Comparison of ENCODE assay signal across 8 cellular contexts in genomic region chr14:24398943-24399801, GRCh38. TPM values are rescaled to one million over a fixed set of nuclear protein-coding genes. Genes with fewer than 3 reads are reported as not detected.
DNase-seq lines count a peak whose midpoint lies in the region; ATAC-seq and TF ChIP-seq lines count a peak whose summit lies in the region.

TSS of gene NYNRIN (plus strand) at chr14:24399003. CDS start at chr14:24399247, 244 bp downstream.

- H3K9me3 ChIP-seq in heart left ventricle: no peaks in the 10 kb centered on the region
- no peaks in the 10 kb centered on the region for H3K9me3 ChIP-seq in ovary

- no peaks in the 10 kb centered on the region for H3K27me3 ChIP-seq in heart left ventricle
- H3K27me3 ChIP-seq in ovary: no peaks in the 10 kb centered on the region

- peak within 1 kb of the TSS; percentile 58 to 91 (median 85) for H3K27ac ChIP-seq in heart left ventricle
- peak within 1 kb of the TSS; percentile 31 to 77 for H3K27ac ChIP-seq in ovary

- TF ChIP-seq EP300 in ovary (IDR thresholded peaks at IDR 0.05): no peak

- peaks cover 4% of the 10 kb centered on the region for H3K4me1 Mint-ChIP-seq in activated naive CD8-positive, alpha-beta T cell treated with anti-CD3 and anti-CD28 coated beads, Interleukin-2, amount 50 U/mL, for 24 hours

- peaks cover 9% of the 10 kb centered on the region for H3K27me3 Mint-ChIP-seq in activated naive CD8-positive, alpha-beta T cell treated with anti-CD3 and anti-CD28 coated beads, Interleukin-2, amount 50 U/mL, for 24 hours

- H3K36me3 ChIP-seq in heart left ventricle (no peaks in the 10 kb centered on the region), ovary (no peaks in the 10 kb centered on the region)

- 3 to 8% (median 6%) methylated on average over 31 to 54 of the region's 54 CpGs for WGBS in heart left ventricle, 4 donors
- WGBS in ovary, 3 donors: 1 to 3% (median 2%) methylated on average over 47 to 53 of the region's 54 CpGs

- H3K4me3 ChIP-seq in heart left ventricle (peak within 1 kb of the TSS; percentile 63 to 88 (median 78)), ovary (peak within 1 kb of the TSS; percentile 77)

- H3K27ac Mint-ChIP-seq in activated naive CD8-positive, alpha-beta T cell treated with anti-CD3 and anti-CD28 coated beads, Interleukin-2, amount 50 U/mL, for 24 hours: no peak within 1 kb of the TSS

- H3K9me3 Mint-ChIP-seq in activated naive CD8-positive, alpha-beta T cell treated with anti-CD3 and anti-CD28 coated beads, Interleukin-2, amount 50 U/mL, for 24 hours: no peaks in the 10 kb centered on the region

- peak; percentile 58 for ATAC-seq in activated naive CD8-positive, alpha-beta T cell treated with anti-CD3 and anti-CD28 coated beads, Interleukin-2, amount 50 U/mL, for 24 hours
- peak; percentile 83 to 90 (median 84) for ATAC-seq in heart left ventricle
- no peak for ATAC-seq in GM21367 (IDR thresholded peaks at IDR 0.05; ENCODE audit: unreplicated experiment)
- no peak for ATAC-seq in HG03342 (IDR thresholded peaks at IDR 0.05; ENCODE audit: unreplicated experiment)

- TF ChIP-seq POLR2A in heart left ventricle (IDR thresholded peaks at IDR 0.05) (peak in 1 of 2 donors; percentile 47), ovary (IDR thresholded peaks at IDR 0.05) (no peak)

- DNase-seq in Daoy (ENCODE audit: low read depth) (peak; percentile 61), NCI-H69 (lab: John Stamatoyannopoulos, UW) (peak; percentile 68), heart left ventricle (peak in 2 of 5 donors; percentile 79 to 86), ovary (peak; percentile 67 to 82 (median 78)), SIG-M5 (lab: John Stamatoyannopoulos, UW) (no peak)
- DNase-seq in activated naive CD8-positive, alpha-beta T cell treated with anti-CD3 and anti-CD28 coated beads, Interleukin-2, amount 50 U/mL, for 24 hours: peak; percentile 46

- peak within 1 kb of the TSS; percentile 35 for H3K4me3 Mint-ChIP-seq in activated naive CD8-positive, alpha-beta T cell treated with anti-CD3 and anti-CD28 coated beads, Interleukin-2, amount 50 U/mL, for 24 hours

- H3K36me3 Mint-ChIP-seq in activated naive CD8-positive, alpha-beta T cell treated with anti-CD3 and anti-CD28 coated beads, Interleukin-2, amount 50 U/mL, for 24 hours (ENCODE audit: low read depth): no peaks in the 10 kb centered on the region

- intact Hi-C loops in heart left ventricle (cut with DNase I) (loop anchor here in 3 of 10 donors (1.0 to 2.0 kb wide), 3 partner anchors 30 to 33 kb away; partner anchors contain the start of genes CBLN3 (in 1 of the 3) and KHNYN (in 1 of the 3)), ovary (cut with DNase I) (no loop called here)

- H3K4me1 ChIP-seq in heart left ventricle (peaks cover 0 to 66% (median 49%) of the 10 kb centered on the region in 12 donors), ovary (ENCODE audit: insufficient read depth) (peaks cover 22% of the 10 kb centered on the region)

- no peak for TF ChIP-seq CTCF in heart left ventricle (IDR thresholded peaks at IDR 0.05)
- TF ChIP-seq CTCF in ovary (IDR thresholded peaks at IDR 0.05): no peak

RNA-seq across cellular contexts. Expression of gene NYNRIN, which starts in this region (rescaled TPM):
- total RNA-seq in Daoy (2014; rRNA removed; shearing (Covaris generic)): 0.33 and 0.57 TPM in 2 replicates
- total RNA-seq in heart left ventricle (10 to 100 TPM in 1 of 9 donors, 1 to 10 TPM in 8; 3.7 to 10.0 (median 7.5) TPM), ovary (10 to 100 TPM; 22.5 to 76.0 (median 63.6) TPM)
- polyA plus RNA-seq in heart left ventricle (1 to 10 TPM; 3.6 to 6.7 TPM), ovary (10 to 100 TPM; 22.0 to 26.2 TPM)

Comparison
In these comparisons a context has a peak if more than half of its experiments do, and no peak if none do; other contexts are left out.
1. Peak in DNase-seq in Daoy; RNA of the gene not detected or under 1 TPM.
2. ATAC-seq: peak in activated naive CD8-positive, alpha-beta T cell treated with anti-CD3 and anti-CD28 coated beads, Interleukin-2, amount 50 U/mL, for 24 hours (single experiment) and heart left ventricle (4 of 4); none in GM21367 (single experiment) and HG03342 (single experiment).